ENCODE assay signal across 9 cellular contexts in genomic region chr16:56637814-56638750, GRCh38. TPM values are rescaled to one million over a fixed set of nuclear protein-coding genes. Genes with fewer than 3 reads are reported as not detected.
A peak's percentile ranks its signal among the peaks of the same experiment; 100 is the strongest.
DNase-seq lines count a peak whose midpoint lies in the region; ATAC-seq and TF ChIP-seq lines count a peak whose summit lies in the region.
"Had no signal": no experiment of that assay in that cellular context is flagged by ENCODE, and none has a peak within 500 bp of the region (broad histone marks: within the 10 kb centered on the region; RNA-seq: fewer than 3 reads in every experiment).

TSS of gene MT1A (plus strand) at chr16:56638666. CDS start at chr16:56638739, 73 bp downstream.

- H3K4me3 ChIP-seq in GM23338 (peak within 1 kb of the TSS; percentile 57), psoas muscle (peak within 1 kb of the TSS; percentile 69)

- H3K27ac Mint-ChIP-seq in GM23338 = no peak within 1 kb of the TSS
- H3K27ac Mint-ChIP-seq in activated naive CD8-positive, alpha-beta T cell treated with anti-CD3 and anti-CD28 coated beads for 36 hours = no peak within 1 kb of the TSS

- H3K4me3 Mint-ChIP-seq in GM23338 = peak within 1 kb of the TSS; percentile 66
- peak within 1 kb of the TSS; percentile 53 for H3K4me3 Mint-ChIP-seq in activated naive CD8-positive, alpha-beta T cell treated with anti-CD3 and anti-CD28 coated beads for 36 hours

- 0 out of 2 replicates have a peak within 1 kb of the TSS, but pooled peaks have one; percentile 63 for H2AFZ ChIP-seq in GM23338

- H3K4me1 Mint-ChIP-seq in GM23338 = peaks cover 38% of the 10 kb centered on the region
- peaks cover 31% of the 10 kb centered on the region for H3K4me1 Mint-ChIP-seq in activated naive CD8-positive, alpha-beta T cell treated with anti-CD3 and anti-CD28 coated beads for 36 hours

- no peaks in the 10 kb centered on the region for H3K9me2 ChIP-seq in GM23338 (ENCODE audit: insufficient read depth)

- peaks cover 13% of the 10 kb centered on the region; the same call in 1 of the 2 replicates for H3K4me1 ChIP-seq in GM23338 (ENCODE audit: insufficient read depth)
- H3K4me1 ChIP-seq in psoas muscle = peaks cover 5% of the 10 kb centered on the region

- H3K27ac ChIP-seq in GM23338 (ENCODE audit: low read depth) (no peak within 1 kb of the TSS), psoas muscle (peak within 1 kb of the TSS; percentile 65)

- intact Hi-C loops in left ventricle myocardium superior (cut with micrococcal nuclease) = no loop called here
- intact Hi-C loops in psoas muscle (cut with DNase I) = loop anchor here in 1 of 2 donors (5.0 kb wide), 1 partner anchor 36 kb away; no protein-coding TSS in a partner anchor

- ATAC-seq in GM23338 (peak; percentile 50), left ventricle myocardium superior (peak; percentile 93), psoas muscle (peak; percentile 87 to 91 (median 88)), GM21529 (IDR thresholded peaks at IDR 0.05; ENCODE audit: unreplicated experiment) (no peak)

- peaks cover 99% of the 10 kb centered on the region for H3K27me3 Mint-ChIP-seq in GM23338 (ENCODE audit: insufficient read depth, low read depth, poor library complexity)
- peaks cover 76% of the 10 kb centered on the region for H3K27me3 Mint-ChIP-seq in activated naive CD8-positive, alpha-beta T cell treated with anti-CD3 and anti-CD28 coated beads for 36 hours

- DNase-seq in GM23338 (ENCODE audit: low spot score) (peak; percentile 79), left ventricle myocardium superior (peak; percentile 90), psoas muscle (peak; percentile 87 to 89), A172 (ENCODE audit: low spot score) (no peak), H4 (ENCODE audit: low spot score) (no peak), NCI-H1694 (lab: John Stamatoyannopoulos, UW) (no peak)
- no peak for DNase-seq in activated naive CD8-positive, alpha-beta T cell treated with anti-CD3 and anti-CD28 coated beads for 36 hours

- H3K9me3 ChIP-seq in psoas muscle = no peaks in the 10 kb centered on the region

- 10 to 16% (median 14%) methylated on average over 67 to 68 of the region's 68 CpGs for WGBS in psoas muscle, 3 donors

- H3K36me3 Mint-ChIP-seq in GM23338 (ENCODE audit: low read depth) = no peaks in the 10 kb centered on the region; the same call in 2 of the 3 replicates
- no peaks in the 10 kb centered on the region for H3K36me3 Mint-ChIP-seq in activated naive CD8-positive, alpha-beta T cell treated with anti-CD3 and anti-CD28 coated beads for 36 hours

- H3K79me2 ChIP-seq in GM23338 (replicated peaks; ENCODE audit: insufficient read depth) = no peaks in the 10 kb centered on the region

- H3K4me2 ChIP-seq in GM23338 = peak within 1 kb of the TSS; percentile 77

- H3K36me3 ChIP-seq in GM23338 (ENCODE audit: insufficient read depth) (no peaks in the 10 kb centered on the region; the same call in 1 of the 2 replicates), psoas muscle (ENCODE audit: insufficient read depth in 1 of 2, low read depth in 1 of 2) (no peaks in the 10 kb centered on the region)

- no peaks in the 10 kb centered on the region; the same call in 2 of the 3 replicates for H3K9me3 Mint-ChIP-seq in GM23338
- H3K9me3 Mint-ChIP-seq in activated naive CD8-positive, alpha-beta T cell treated with anti-CD3 and anti-CD28 coated beads for 36 hours = no peaks in the 10 kb centered on the region

- TF ChIP-seq CTCF in GM23338 (conservative IDR thresholded peaks at IDR 0.05; ENCODE audit: low read depth in 2 of 2) = no peak
- TF ChIP-seq CTCF in psoas muscle (IDR thresholded peaks at IDR 0.05) = no peak

- H4K20me1 ChIP-seq in GM23338 (replicated peaks; ENCODE audit: insufficient read depth) = peaks cover 8% of the 10 kb centered on the region

- H3K27me3 ChIP-seq in GM23338 (ENCODE audit: insufficient read depth) (peaks cover 100% of the 10 kb centered on the region), psoas muscle (ENCODE audit: insufficient read depth in 3 of 3, low read length in 2 of 3) (peaks cover 0 to 2% (median 0%) of the 10 kb centered on the region in 3 donors)

- H3F3A ChIP-seq in GM23338 (replicated peaks; ENCODE audit: low read depth) = peaks cover 11% of the 10 kb centered on the region; the same call in 1 of the 2 replicates

TF ChIP-seq in GM23338, 12 proteins besides CTCF, POLR2A, EP300 and RAD21:
- TF ChIP-seq NANOG (IDR thresholded peaks at IDR 0.05; ENCODE audit: borderline replicate concordance) = no peak
- peak; percentile 81 for TF ChIP-seq EZH2phosphoT487 (IDR thresholded peaks at IDR 0.05; ENCODE audit: unreplicated experiment)
- no peak for TF ChIP-seq ETS1 (IDR thresholded peaks at IDR 0.05)
- TF ChIP-seq EZH2 (IDR thresholded peaks at IDR 0.05; ENCODE audit: low read depth, unreplicated experiment) = peak; percentile 84

RNA-seq across cellular contexts. Expression of gene MT1A, which starts in this region (rescaled TPM):
- total RNA-seq in GM23338 (2014; rRNA removed; shearing (Covaris generic)) = not detected in 2 replicates
- polyA plus RNA-seq in GM23338 (2016; fragmentation: Nextera tagmentation; extraction: Ambion mirVana) = 1.6 and 2.5 TPM in 2 replicates
- total RNA-seq in activated naive CD8-positive, alpha-beta T cell treated with anti-CD3 and anti-CD28 coated beads for 36 hours = not detected
- 2.3 TPM for total RNA-seq in left ventricle myocardium superior
- 1,000 to 10,000 TPM in 1 of 4 donors, 10 to 100 TPM in 1, 1 to 10 TPM in 2; 4.0 to 1,028 (median 22.4) TPM for total RNA-seq in psoas muscle
- polyA plus RNA-seq in psoas muscle = 1,000 to 10,000 TPM in 2 of 3 donors, 100 to 1,000 TPM in 1; 128 to 4,396 (median 1,331) TPM
- total RNA-seq in A172 (2014; rRNA removed; shearing (Covaris generic)) = not detected in 2 replicates
- total RNA-seq in H4 (2014; rRNA removed; shearing (Covaris generic)) = not detected in 2 replicates
- total RNA-seq: HT1080 had no signal

Comparison
In these comparisons a context has a peak if more than half of its experiments do, and no peak if none do; other contexts are left out.
1. RNA of gene MT1A (polyA plus RNA-seq): 128 to 4,396 TPM in psoas muscle; 1.6 to 2.5 TPM in GM23338; every median in the first group is over 10 times any median in the second.
2. DNase-seq: peak in GM23338 (single experiment), left ventricle myocardium superior (single experiment) and psoas muscle (2 of 2); none in activated naive CD8-positive, alpha-beta T cell treated with anti-CD3 and anti-CD28 coated beads for 36 hours (single experiment), A172 (single experiment), H4 (single experiment) and NCI-H1694 (single experiment).